ENCODE assay signal across 19 cellular contexts in genomic region chr20:57051096-57051495, GRCh38.
"Had no signal": no experiment of that assay in that cellular context is flagged by ENCODE, and none has a peak within 500 bp of the region (broad histone marks: within the 10 kb centered on the region; RNA-seq: fewer than 3 reads in every experiment).

No MANE protein-coding gene starts in this region.

- ATAC-seq: effector memory CD8-positive, alpha-beta T cell; left lung; lower lobe of right lung; natural killer cell; psoas muscle; right cardiac atrium had no signal

- DNase-seq: effector memory CD8-positive, alpha-beta T cell; erythroblast; esophagus squamous epithelium; foreskin melanocyte; kidney; left lung; lower lobe of right lung; natural killer cell; occipital lobe; ovary; psoas muscle; right cardiac atrium; stimulated activated CD4-positive, alpha-beta T cell treated with anti-CD3 and anti-CD28 coated beads, Interleukin-12 subunit alpha, Interleukin-12 subunit beta, amount 100 ng/mL, for 4 hours; stimulated activated CD4-positive, alpha-beta T cell treated with anti-CD3 and anti-CD28 coated beads, Interleukin-1b, Interleukin-23, amount 100 ng/mL, for 48 hours; stimulated activated CD4-positive, alpha-beta T cell treated with anti-CD3 and anti-CD28 coated beads, Interleukin-4, amount 100 ng/mL, for 1 hour; stimulated activated CD8-positive, alpha-beta memory T cell treated with anti-CD3 and anti-CD28 coated beads, Interleukin-4, amount 100 ng/mL, for 48 hours; stimulated activated naive CD4-positive, alpha-beta T cell treated with Interleukin-2 at 50 U/mL for 16 hours; stomach; thyroid gland had no signal
